In genomic region chr4:167622481-167623240, GRCh38 we compare ENCODE assay signal across 9 cellular contexts.
DNase-seq lines count a peak whose midpoint lies in the region; ATAC-seq and TF ChIP-seq lines count a peak whose summit lies in the region.
"Had no signal": no experiment of that assay in that cellular context is flagged by ENCODE, and none has a peak within 500 bp of the region (broad histone marks: within the 10 kb centered on the region; RNA-seq: fewer than 3 reads in every experiment).

No MANE protein-coding gene starts in this region.

- peak overlapping the region; percentile 63 for H3K4me2 ChIP-seq in OCI-LY3 (ENCODE audit: low read length)

- H3K4me3 Mint-ChIP-seq in brain = no peak overlapping the region
- H3K4me3 Mint-ChIP-seq: dendritic cell treated with granulocyte-macrophage colony-stimulating factor and Interleukin-4, amounts not matched to agents 40 ng/mL and 50 ng/mL, for 4 days had no signal

- H3K27ac Mint-ChIP-seq in brain = no peak overlapping the region
- H3K27ac Mint-ChIP-seq: dendritic cell treated with granulocyte-macrophage colony-stimulating factor and Interleukin-4, amounts not matched to agents 40 ng/mL and 50 ng/mL, for 4 days had no signal

- peaks cover 4% of the 10 kb centered on the region for H3K27me3 Mint-ChIP-seq in brain
- H3K27me3 Mint-ChIP-seq: dendritic cell treated with granulocyte-macrophage colony-stimulating factor and Interleukin-4, amounts not matched to agents 40 ng/mL and 50 ng/mL, for 4 days had no signal

- no peaks in the 10 kb centered on the region for H3K27me3 ChIP-seq in OCI-LY3 (ENCODE audit: low read depth, low read length)

- H3K36me3 ChIP-seq in OCI-LY3 (replicated peaks; ENCODE audit: low read depth, low read length) = no peaks in the 10 kb centered on the region

- H3K79me2 ChIP-seq in OCI-LY3 (ENCODE audit: low read length) = no peaks in the 10 kb centered on the region

- H4K20me1 ChIP-seq in OCI-LY3 (ENCODE audit: insufficient read depth, low read length) = no peaks in the 10 kb centered on the region

- peaks cover 6% of the 10 kb centered on the region; the same call in 1 of the 2 replicates for H3K9me3 ChIP-seq in OCI-LY3 (ENCODE audit: insufficient read depth, low read length)

- DNase-seq in DMS 273 (lab: John Stamatoyannopoulos, UW; ENCODE audit: unreplicated experiment) (peak; percentile 60), DMS 273 treated with DMSO at 0.1 percent for 48 hours (lab: John Stamatoyannopoulos, UW) (no peak), inferior parietal cortex (ENCODE audit: extremely low spot score) (peak; percentile 85)
- DNase-seq in stimulated activated CD4-positive, alpha-beta T cell treated with anti-CD3 and anti-CD28 coated beads, Interleukin-4, amount 100 ng/mL, for 24 hours = peak; percentile 21

- no peak overlapping the region for H3K9ac ChIP-seq in OCI-LY3 (ENCODE audit: low read length)

- peak; percentile 96 for ATAC-seq in GM19351 (IDR thresholded peaks at IDR 0.05; ENCODE audit: unreplicated experiment)
- ATAC-seq in HG03135 (IDR thresholded peaks at IDR 0.05; ENCODE audit: unreplicated experiment) = peak; percentile 88

- peak overlapping the region; percentile 36; the same call in 1 of the 2 replicates for H3K4me3 ChIP-seq in OCI-LY3 (ENCODE audit: low read length)

- no peaks in the 10 kb centered on the region for H3K36me3 Mint-ChIP-seq in brain

- peaks cover 7% of the 10 kb centered on the region for H3K4me1 ChIP-seq in OCI-LY3 (ENCODE audit: low read length)

- TF ChIP-seq CTCF in OCI-LY3 (IDR thresholded peaks at IDR 0.05; ENCODE audit: low read depth, low read length) = peak; percentile 98
- peak; percentile 71 to 85 for TF ChIP-seq CTCF in brain (conservative IDR thresholded peaks at IDR 0.05)

- no peak overlapping the region for H3K27ac ChIP-seq in OCI-LY3 (ENCODE audit: low read length)

- no peaks in the 10 kb centered on the region for H3K4me1 Mint-ChIP-seq in brain

- H3K9me3 Mint-ChIP-seq in brain = peaks cover 0 to 5% (median 2%) of the 10 kb centered on the region in 5 experiments

- peak overlapping the region; percentile 78 for H2AFZ ChIP-seq in OCI-LY3 (ENCODE audit: low read depth, low read length)
